ENCODE assay signal across 10 cellular contexts in genomic region chr1:116268211-116268610, GRCh38.
DNase-seq lines count a peak whose midpoint lies in the region; ATAC-seq and TF ChIP-seq lines count a peak whose summit lies in the region.
"Had no signal": no experiment of that assay in that cellular context is flagged by ENCODE, and none has a peak within 500 bp of the region (broad histone marks: within the 10 kb centered on the region; RNA-seq: fewer than 3 reads in every experiment).

No MANE protein-coding gene starts in this region.

- no peaks in the 10 kb centered on the region for H3K27me3 ChIP-seq in PC-9 (ENCODE audit: insufficient read depth, low read depth)

- peak overlapping the region; percentile 35 for H3K4me2 ChIP-seq in PC-9

- BruUV-seq in PC-9 (replicated peaks; lab: Mats Ljungman, UMichigan): no TSS peak

- H3K79me2 ChIP-seq in PC-9 (ENCODE audit: low read depth): no peaks in the 10 kb centered on the region

- CTCF ChIA-PET in PC-9 (lab: Charles Lee): no interaction called here

- H3K4me3 ChIP-seq in PC-9 (no peak overlapping the region), fibroblast of villous mesenchyme (ENCODE audit: low read depth, low read length) (no peak overlapping the region)

- peaks cover 5% of the 10 kb centered on the region; the same call in 1 of the 2 replicates for H3F3A ChIP-seq in PC-9 (ENCODE audit: insufficient read depth, low read depth)

- no peaks in the 10 kb centered on the region for H4K20me1 ChIP-seq in PC-9 (ENCODE audit: insufficient read depth)

- H3K27ac ChIP-seq in PC-9: peak overlapping the region; percentile 63

- ATAC-seq in HG03175 (IDR thresholded peaks at IDR 0.05; ENCODE audit: unreplicated experiment): no peak
- ATAC-seq in HG02588 (IDR thresholded peaks at IDR 0.05; ENCODE audit: unreplicated experiment): no peak
- ATAC-seq: stimulated activated naive B cell treated with anti-CD40 and anti-IgM and Interleukin-4, amounts not matched to agents 10 μg/mL and 1 μg/mL and 100 μg/mL, for 72 hours had no signal

- intact Hi-C loops in PC-9 (cut with micrococcal nuclease; ENCODE audit: unreplicated experiment): loop anchor here (5.0 kb wide), 1 partner anchor 109 kb away; no protein-coding TSS in a partner anchor

- H3K36me3 ChIP-seq in PC-9 (ENCODE audit: low read depth): no peaks in the 10 kb centered on the region

- H3K9me3 ChIP-seq in PC-9 (ENCODE audit: insufficient read depth, low read depth): no peaks in the 10 kb centered on the region; the same call in 1 of the 2 replicates

- no peak for TF ChIP-seq CTCF in PC-9 (conservative IDR thresholded peaks at IDR 0.05)
- TF ChIP-seq CTCF in fibroblast of villous mesenchyme (IDR thresholded peaks at IDR 0.05; ENCODE audit: insufficient read depth, low read depth, low read length): no peak

- peaks cover 14% of the 10 kb centered on the region for H3K4me1 ChIP-seq in PC-9 (replicated peaks; ENCODE audit: insufficient read depth)

- H3K9me2 ChIP-seq in PC-9 (ENCODE audit: insufficient read depth): no peaks in the 10 kb centered on the region

- POLR2A ChIA-PET in PC-9 (lab: Charles Lee; ENCODE audit: unreplicated experiment): interaction anchor here (0.6 kb wide), 1 partner anchor 23 kb away, joined by 14 read pairs; no protein-coding TSS in a partner anchor

- DNase-seq in stimulated activated CD4-positive, alpha-beta T cell treated with anti-CD3 and anti-CD28 coated beads, Interleukin-1b, Interleukin-23, amount 100 ng/mL, for 48 hours: peak; percentile 17
- DNase-seq in stimulated activated CD4-positive, alpha-beta T cell treated with anti-CD3 and anti-CD28 coated beads, Interleukin-4, amount 100 ng/mL, for 24 hours: no peak
- DNase-seq in PC-9: peak; percentile 77 to 91
- DNase-seq in fibroblast of villous mesenchyme (ENCODE audit: low read depth): peak; percentile 26
- DNase-seq in central memory CD4-positive, alpha-beta T cell: no peak
- DNase-seq in NAMALWA (ENCODE audit: low spot score): no peak
- DNase-seq: activated effector memory CD4-positive, alpha-beta T cell treated with anti-CD3 and anti-CD28 coated beads, Interleukin-2, amount 50 U/mL, for 16 hours; stimulated activated naive B cell treated with anti-CD40 and anti-IgM and Interleukin-4, amounts not matched to agents 10 μg/mL and 1 μg/mL and 100 μg/mL, for 72 hours had no signal

- no peak overlapping the region for H2AFZ ChIP-seq in PC-9

Comparison
In these comparisons a context has a peak if more than half of its experiments do, and no peak if none do; other contexts are left out.
1. DNase-seq: peak in stimulated activated CD4-positive, alpha-beta T cell treated with anti-CD3 and anti-CD28 coated beads, Interleukin-1b, Interleukin-23, amount 100 ng/mL, for 48 hours (single experiment), PC-9 (2 of 2) and fibroblast of villous mesenchyme (single experiment); none in stimulated activated CD4-positive, alpha-beta T cell treated with anti-CD3 and anti-CD28 coated beads, Interleukin-4, amount 100 ng/mL, for 24 hours (single experiment), central memory CD4-positive, alpha-beta T cell (single experiment) and NAMALWA (single experiment).